In genomic region chr11:67464411-67465189, GRCh38 we compare ENCODE assay signal across 7 cellular contexts. TPM values are rescaled to one million over a fixed set of nuclear protein-coding genes. Genes with fewer than 3 reads are reported as not detected.
DNase-seq lines count a peak whose midpoint lies in the region; ATAC-seq lines count a peak whose summit lies in the region.

No MANE protein-coding gene starts in this region.

- peaks cover 2% of the 10 kb centered on the region for H3K27me3 Mint-ChIP-seq in activated CD8-positive, alpha-beta T cell treated with anti-CD3 and anti-CD28 coated beads, Interleukin-2, amount 10 ng/mL, durations not matched to agents 7 days and 5 days (ENCODE audit: low read depth)
- no peaks in the 10 kb centered on the region for H3K27me3 Mint-ChIP-seq in memory B cell

- no peaks in the 10 kb centered on the region for H3K9me3 ChIP-seq in effector memory CD4-positive, alpha-beta T cell (ENCODE audit: control insufficient read depth, low read length)

- H3K4me3 ChIP-seq in effector memory CD4-positive, alpha-beta T cell (ENCODE audit: insufficient read depth, low read depth, low read length, poor library complexity, severe bottlenecking): peak overlapping the region; percentile 50

- no peaks in the 10 kb centered on the region for H3K36me3 ChIP-seq in effector memory CD4-positive, alpha-beta T cell (ENCODE audit: control insufficient read depth, insufficient read depth, low read length)

- H3K4me1 Mint-ChIP-seq in activated CD8-positive, alpha-beta T cell treated with anti-CD3 and anti-CD28 coated beads, Interleukin-2, amount 10 ng/mL, durations not matched to agents 7 days and 5 days (ENCODE audit: low read depth): peaks cover 39% of the 10 kb centered on the region
- H3K4me1 Mint-ChIP-seq in memory B cell: peaks cover 32% of the 10 kb centered on the region

- peak overlapping the region; percentile 89 for H3K27ac Mint-ChIP-seq in activated CD8-positive, alpha-beta T cell treated with anti-CD3 and anti-CD28 coated beads, Interleukin-2, amount 10 ng/mL, durations not matched to agents 7 days and 5 days
- H3K27ac Mint-ChIP-seq in memory B cell: peak overlapping the region; percentile 95

- CTCF ChIA-PET in activated CD8-positive, alpha-beta T cell treated with anti-CD3 and anti-CD28 coated beads, Interleukin-2, amount 10 ng/mL, durations not matched to agents 7 days and 5 days (lab: Charles Lee): interaction anchor here (0.9 to 1.5 kb wide), 5 partner anchors 11 to 63 kb away, joined by 3 to 6 read pairs (median 4); partner anchors contain the start of genes PPP1CA and PTPRCAP

- DNase-seq in NCI-H748 (lab: John Stamatoyannopoulos, UW; ENCODE audit: unreplicated experiment): peak; percentile 90
- DNase-seq in activated CD8-positive, alpha-beta T cell treated with anti-CD3 and anti-CD28 coated beads, Interleukin-2, amount 10 ng/mL, durations not matched to agents 7 days and 5 days: peak; percentile 96
- peak; percentile 87 to 94 (median 92) for DNase-seq in effector memory CD4-positive, alpha-beta T cell
- peak; percentile 81 to 88 for DNase-seq in memory B cell (ENCODE audit: low spot score in 2 of 2)
- DNase-seq in stimulated activated CD4-positive, alpha-beta T cell treated with anti-CD3 and anti-CD28 coated beads, TNF-alpha, amount 100 ng/mL, for 48 hours (ENCODE audit: low read depth in 3 of 3): peak; percentile 86 to 93 (median 90)

- ATAC-seq in GM18873 (IDR thresholded peaks at IDR 0.05; ENCODE audit: low FRiP score, unreplicated experiment) (peak; percentile 39), HG03280 (IDR thresholded peaks at IDR 0.05; ENCODE audit: unreplicated experiment) (peak; percentile 68), memory B cell (ENCODE audit: low read depth) (peak; percentile 67)
- ATAC-seq in activated CD8-positive, alpha-beta T cell treated with anti-CD3 and anti-CD28 coated beads, Interleukin-2, amount 10 ng/mL, durations not matched to agents 7 days and 5 days: peak; percentile 88

- peak overlapping the region; percentile 82 for H3K4me3 Mint-ChIP-seq in activated CD8-positive, alpha-beta T cell treated with anti-CD3 and anti-CD28 coated beads, Interleukin-2, amount 10 ng/mL, durations not matched to agents 7 days and 5 days
- peak overlapping the region; percentile 91 for H3K4me3 Mint-ChIP-seq in memory B cell

- H3K27ac ChIP-seq in effector memory CD4-positive, alpha-beta T cell (ENCODE audit: insufficient read depth, low read length, poor library complexity, severe bottlenecking): peak overlapping the region; percentile 86

- H3K9me3 Mint-ChIP-seq in activated CD8-positive, alpha-beta T cell treated with anti-CD3 and anti-CD28 coated beads, Interleukin-2, amount 10 ng/mL, durations not matched to agents 7 days and 5 days (ENCODE audit: insufficient read depth): no peaks in the 10 kb centered on the region
- no peaks in the 10 kb centered on the region for H3K9me3 Mint-ChIP-seq in memory B cell

- no peaks in the 10 kb centered on the region for H3K27me3 ChIP-seq in effector memory CD4-positive, alpha-beta T cell (replicated peaks; ENCODE audit: control insufficient read depth, insufficient read depth, low read length, poor library complexity, severe bottlenecking)

- H3K4me1 ChIP-seq in effector memory CD4-positive, alpha-beta T cell (ENCODE audit: control insufficient read depth, insufficient read depth, low read length, poor library complexity, severe bottlenecking): peaks cover 42% of the 10 kb centered on the region

- H3K36me3 Mint-ChIP-seq in activated CD8-positive, alpha-beta T cell treated with anti-CD3 and anti-CD28 coated beads, Interleukin-2, amount 10 ng/mL, durations not matched to agents 7 days and 5 days (ENCODE audit: low read depth): peaks cover 4% of the 10 kb centered on the region
- peaks cover 5% of the 10 kb centered on the region for H3K36me3 Mint-ChIP-seq in memory B cell

- POLR2A ChIA-PET in activated CD8-positive, alpha-beta T cell treated with anti-CD3 and anti-CD28 coated beads, Interleukin-2, amount 10 ng/mL, durations not matched to agents 7 days and 5 days (lab: Charles Lee): interaction anchor here (0.5 to 8.7 kb wide), 9 partner anchors 9 to 112 kb away, joined by 3 to 103 read pairs (median 3); partner anchors contain the start of genes AIP, PPP1CA and PTPRCAP

RNA-seq across cellular contexts. Expression of gene TMEM134, which starts 4.5 kb away (rescaled TPM):
- 10 to 100 TPM; 39.6 to 42.5 TPM for total RNA-seq in activated CD8-positive, alpha-beta T cell treated with anti-CD3 and anti-CD28 coated beads, Interleukin-2, amount 10 ng/mL, durations not matched to agents 7 days and 5 days

RNA-seq across cellular contexts. Expression of gene CABP4, which starts 9.4 kb away (rescaled TPM):
- total RNA-seq in activated CD8-positive, alpha-beta T cell treated with anti-CD3 and anti-CD28 coated beads, Interleukin-2, amount 10 ng/mL, durations not matched to agents 7 days and 5 days: 1 to 10 TPM; 1.6 to 1.9 TPM

RNA-seq across cellular contexts. Expression of gene GPR152, which starts 12.1 kb away (rescaled TPM):
- total RNA-seq in activated CD8-positive, alpha-beta T cell treated with anti-CD3 and anti-CD28 coated beads, Interleukin-2, amount 10 ng/mL, durations not matched to agents 7 days and 5 days: not detected

RNA-seq across cellular contexts. Expression of gene AIP, which starts 18.2 kb away (rescaled TPM):
- 100 to 1,000 TPM; 156 to 163 TPM for total RNA-seq in activated CD8-positive, alpha-beta T cell treated with anti-CD3 and anti-CD28 coated beads, Interleukin-2, amount 10 ng/mL, durations not matched to agents 7 days and 5 days

RNA-seq across cellular contexts. Expression of gene CORO1B, which starts 21.3 kb away (rescaled TPM):
- total RNA-seq in activated CD8-positive, alpha-beta T cell treated with anti-CD3 and anti-CD28 coated beads, Interleukin-2, amount 10 ng/mL, durations not matched to agents 7 days and 5 days: 100 to 1,000 TPM; 157 to 169 TPM

Comparison
In these comparisons a context has a peak if more than half of its experiments do, and no peak if none do; other contexts are left out.
1. Peak in every context shown above with its lines: DNase-seq, ATAC-seq, H3K4me3 ChIP-seq and H3K27ac ChIP-seq.